Comparison of ENCODE assay signal across 8 cellular contexts in the genomic region with DNA sequence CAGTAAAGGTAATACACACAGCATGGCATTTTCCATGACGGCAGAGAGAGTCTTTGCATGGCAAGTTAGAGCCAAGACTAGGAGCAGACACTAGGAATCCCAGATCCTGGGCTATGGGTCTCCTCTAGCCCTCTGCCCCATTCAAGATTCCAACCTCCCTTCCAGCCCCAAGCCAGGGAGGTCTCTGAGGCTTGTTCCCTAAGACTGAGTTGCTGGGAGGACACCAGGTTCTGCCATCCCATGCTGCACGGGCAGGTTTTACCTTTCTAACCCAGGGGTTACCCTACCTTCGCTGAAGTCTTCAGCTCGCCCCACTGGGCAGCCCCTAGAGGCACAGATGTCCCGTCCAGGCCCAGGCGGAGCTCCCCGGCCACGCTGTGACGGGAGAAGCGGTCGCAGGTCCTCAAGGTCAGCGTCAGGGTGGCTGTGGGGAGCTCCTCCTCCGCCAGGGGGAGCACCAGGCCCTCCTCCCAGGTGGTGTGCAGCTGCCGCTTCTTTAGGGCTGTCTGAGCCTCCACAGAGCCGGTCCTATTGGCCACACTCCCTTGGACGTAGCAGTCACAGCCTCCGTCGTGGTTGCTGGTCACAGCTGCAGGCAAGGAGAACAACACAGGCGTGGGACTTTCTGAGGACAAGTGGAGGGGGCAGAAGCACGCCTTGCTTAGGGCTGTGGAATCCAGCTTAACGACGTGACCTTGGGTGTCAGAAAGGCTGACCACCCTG. TPM values are rescaled to one million over a fixed set of nuclear protein-coding genes. Genes with fewer than 3 reads are reported as not detected.
A peak's percentile ranks its signal among the peaks of the same experiment; 100 is the strongest.
DNase-seq lines count a peak whose midpoint lies in the region; ATAC-seq lines count a peak whose summit lies in the region.

No MANE protein-coding gene starts in this region.

- H3K27ac Mint-ChIP-seq in activated CD4-positive, alpha-beta T cell treated with anti-CD3 and anti-CD28 coated beads for 36 hours, result no peak overlapping the region
- no peak overlapping the region for H3K27ac Mint-ChIP-seq in activated T-cell treated with anti-CD3 and anti-CD28 coated beads, Interleukin-2, amount 50 U/mL, for 24 hours
- no peak overlapping the region for H3K27ac Mint-ChIP-seq in activated T-helper 2 cell treated with anti-CD3 and anti-CD28 coated beads, Interferon-gamma antibody, Interleukin-2, Interleukin-4, amounts not matched to agents 10 μg/mL and 5 μg/mL and 100 μg/mL, durations not matched to agents 14 hours and 24 hours and 36 hours

- H3K27me3 Mint-ChIP-seq in activated CD4-positive, alpha-beta T cell treated with anti-CD3 and anti-CD28 coated beads for 36 hours, result peaks cover 17% of the 10 kb centered on the region
- peaks cover 19% of the 10 kb centered on the region for H3K27me3 Mint-ChIP-seq in activated T-cell treated with anti-CD3 and anti-CD28 coated beads, Interleukin-2, amount 50 U/mL, for 24 hours
- peaks cover 2% of the 10 kb centered on the region for H3K27me3 Mint-ChIP-seq in activated T-helper 2 cell treated with anti-CD3 and anti-CD28 coated beads, Interferon-gamma antibody, Interleukin-2, Interleukin-4, amounts not matched to agents 10 μg/mL and 5 μg/mL and 100 μg/mL, durations not matched to agents 14 hours and 24 hours and 36 hours (ENCODE audit: low read depth)

- peak; percentile 64 for ATAC-seq in activated CD4-positive, alpha-beta T cell treated with anti-CD3 and anti-CD28 coated beads for 36 hours
- ATAC-seq in right cardiac atrium, result peak; percentile 84 to 88

- H3K27ac ChIP-seq in right cardiac atrium (ENCODE audit: low read length), result no peak overlapping the region

- intact Hi-C loops in activated CD4-positive, alpha-beta T cell treated with anti-CD3 and anti-CD28 coated beads for 36 hours (cut with DNase I, micrococcal nuclease), result loop anchor here in 1 of 2 experiments (1.0 to 2.0 kb wide), 2 partner anchors 41 to 81 kb away; no protein-coding TSS in a partner anchor
- intact Hi-C loops in right cardiac atrium (cut with DNase I), result no loop called here
- intact Hi-C loops in activated T-helper 2 cell treated with anti-CD3 and anti-CD28 coated beads, Interferon-gamma antibody, Interleukin-2, Interleukin-4, amounts not matched to agents 10 μg/mL and 5 μg/mL and 100 μg/mL, durations not matched to agents 14 hours and 24 hours and 36 hours (cut with micrococcal nuclease), result no loop called here

- H3K9me3 ChIP-seq in right cardiac atrium (ENCODE audit: control insufficient read depth, low read length), result no peaks in the 10 kb centered on the region

- no peaks in the 10 kb centered on the region for H3K9me3 Mint-ChIP-seq in activated CD4-positive, alpha-beta T cell treated with anti-CD3 and anti-CD28 coated beads for 36 hours (ENCODE audit: low read depth)
- no peaks in the 10 kb centered on the region for H3K9me3 Mint-ChIP-seq in activated T-cell treated with anti-CD3 and anti-CD28 coated beads, Interleukin-2, amount 50 U/mL, for 24 hours
- H3K9me3 Mint-ChIP-seq in activated T-helper 2 cell treated with anti-CD3 and anti-CD28 coated beads, Interferon-gamma antibody, Interleukin-2, Interleukin-4, amounts not matched to agents 10 μg/mL and 5 μg/mL and 100 μg/mL, durations not matched to agents 14 hours and 24 hours and 36 hours, result no peaks in the 10 kb centered on the region

- H3K4me3 ChIP-seq in right cardiac atrium (ENCODE audit: low read length), result no peak overlapping the region

- POLR2A ChIA-PET in activated CD4-positive, alpha-beta T cell treated with anti-CD3 and anti-CD28 coated beads for 36 hours (lab: Charles Lee), result no interaction called here

- H3K4me1 ChIP-seq in right cardiac atrium (ENCODE audit: control insufficient read depth, insufficient read depth, low read length), result no peaks in the 10 kb centered on the region

- CTCF ChIA-PET in activated CD4-positive, alpha-beta T cell treated with anti-CD3 and anti-CD28 coated beads for 36 hours (lab: Charles Lee), result interaction anchor here (0.6 to 1.1 kb wide), 4 partner anchors 8 to 75 kb away, joined by 3 to 4 read pairs (median 4); no protein-coding TSS in a partner anchor

- no peaks in the 10 kb centered on the region for H3K27me3 ChIP-seq in right cardiac atrium (ENCODE audit: control insufficient read depth, insufficient read depth)

- H3K36me3 Mint-ChIP-seq in activated CD4-positive, alpha-beta T cell treated with anti-CD3 and anti-CD28 coated beads for 36 hours (ENCODE audit: low read depth), result no peaks in the 10 kb centered on the region
- no peaks in the 10 kb centered on the region for H3K36me3 Mint-ChIP-seq in activated T-cell treated with anti-CD3 and anti-CD28 coated beads, Interleukin-2, amount 50 U/mL, for 24 hours (ENCODE audit: low read depth)
- H3K36me3 Mint-ChIP-seq in activated T-helper 2 cell treated with anti-CD3 and anti-CD28 coated beads, Interferon-gamma antibody, Interleukin-2, Interleukin-4, amounts not matched to agents 10 μg/mL and 5 μg/mL and 100 μg/mL, durations not matched to agents 14 hours and 24 hours and 36 hours (ENCODE audit: low read depth), result no peaks in the 10 kb centered on the region

- DNase-seq in activated CD4-positive, alpha-beta T cell treated with anti-CD3 and anti-CD28 coated beads for 36 hours, result peak; percentile 65
- no peak for DNase-seq in activated CD4-positive, alpha-beta T cell treated with anti-CD3 and anti-CD28 coated beads, Interleukin-2, amount 50 U/mL, for 4 hours
- DNase-seq in LoVo (ENCODE audit: low spot score), result peak; percentile 17
- peak; percentile 50 for DNase-seq in activated T-cell treated with anti-CD3 and anti-CD28 coated beads, Interleukin-2, amount 50 U/mL, for 24 hours
- DNase-seq in right cardiac atrium, result peak; percentile 39 to 85 (median 80)
- DNase-seq in stimulated activated CD4-positive, alpha-beta T cell treated with anti-CD3 and anti-CD28 coated beads, Interleukin-4, amount 100 ng/mL, for 48 hours (ENCODE audit: low read depth in 2 of 2), result peak; percentile 19 to 38
- no peak for DNase-seq in activated T-helper 2 cell treated with anti-CD3 and anti-CD28 coated beads, Interferon-gamma antibody, Interleukin-2, Interleukin-4, amounts not matched to agents 10 μg/mL and 5 μg/mL and 100 μg/mL, durations not matched to agents 14 hours and 24 hours and 36 hours (ENCODE audit: low spot score)
- DNase-seq in DMS153 treated with DMSO at 0.1 percent for 48 hours (lab: John Stamatoyannopoulos, UW; ENCODE audit: unreplicated experiment), result no peak

- H3K4me3 Mint-ChIP-seq in activated CD4-positive, alpha-beta T cell treated with anti-CD3 and anti-CD28 coated beads for 36 hours, result no peak overlapping the region
- no peak overlapping the region for H3K4me3 Mint-ChIP-seq in activated T-cell treated with anti-CD3 and anti-CD28 coated beads, Interleukin-2, amount 50 U/mL, for 24 hours
- no peak overlapping the region for H3K4me3 Mint-ChIP-seq in activated T-helper 2 cell treated with anti-CD3 and anti-CD28 coated beads, Interferon-gamma antibody, Interleukin-2, Interleukin-4, amounts not matched to agents 10 μg/mL and 5 μg/mL and 100 μg/mL, durations not matched to agents 14 hours and 24 hours and 36 hours (ENCODE audit: low read depth)

- 58% methylated on average over 22 of the region's 22 CpGs for WGBS in right cardiac atrium

- H3K4me1 Mint-ChIP-seq in activated CD4-positive, alpha-beta T cell treated with anti-CD3 and anti-CD28 coated beads for 36 hours, result no peaks in the 10 kb centered on the region
- no peaks in the 10 kb centered on the region for H3K4me1 Mint-ChIP-seq in activated T-cell treated with anti-CD3 and anti-CD28 coated beads, Interleukin-2, amount 50 U/mL, for 24 hours (ENCODE audit: low read depth)
- peaks cover 3% of the 10 kb centered on the region for H3K4me1 Mint-ChIP-seq in activated T-helper 2 cell treated with anti-CD3 and anti-CD28 coated beads, Interferon-gamma antibody, Interleukin-2, Interleukin-4, amounts not matched to agents 10 μg/mL and 5 μg/mL and 100 μg/mL, durations not matched to agents 14 hours and 24 hours and 36 hours (ENCODE audit: low read depth)

RNA-seq across cellular contexts. Expression of a gene that starts 33.8 kb away (rescaled TPM):
- not detected for total RNA-seq in activated CD4-positive, alpha-beta T cell treated with anti-CD3 and anti-CD28 coated beads for 36 hours
- 10 to 100 TPM; 15.3 to 28.5 (median 23.6) TPM for total RNA-seq in right cardiac atrium
- 12.8 TPM for polyA plus RNA-seq in right cardiac atrium
- not detected in 2 replicates for total RNA-seq in activated T-helper 2 cell treated with anti-CD3 and anti-CD28 coated beads, Interferon-gamma antibody, Interleukin-2, Interleukin-4, amounts not matched to agents 10 μg/mL and 5 μg/mL and 100 μg/mL, durations not matched to agents 14 hours and 24 hours and 36 hours

Comparison
In these comparisons a context has a peak if more than half of its experiments do, and no peak if none do; other contexts are left out.
1. DNase-seq: peak in activated CD4-positive, alpha-beta T cell treated with anti-CD3 and anti-CD28 coated beads for 36 hours (single experiment), LoVo (single experiment), activated T-cell treated with anti-CD3 and anti-CD28 coated beads, Interleukin-2, amount 50 U/mL, for 24 hours (single experiment), right cardiac atrium (3 of 3) and stimulated activated CD4-positive, alpha-beta T cell treated with anti-CD3 and anti-CD28 coated beads, Interleukin-4, amount 100 ng/mL, for 48 hours (2 of 2); none in activated CD4-positive, alpha-beta T cell treated with anti-CD3 and anti-CD28 coated beads, Interleukin-2, amount 50 U/mL, for 4 hours (0 of 2), activated T-helper 2 cell treated with anti-CD3 and anti-CD28 coated beads, Interferon-gamma antibody, Interleukin-2, Interleukin-4, amounts not matched to agents 10 μg/mL and 5 μg/mL and 100 μg/mL, durations not matched to agents 14 hours and 24 hours and 36 hours (single experiment) and DMS153 treated with DMSO at 0.1 percent for 48 hours (single experiment).
2. RNA of a gene that starts 33.8 kb away (total RNA-seq): 15.3 to 28.5 TPM in right cardiac atrium; not detected in activated CD4-positive, alpha-beta T cell treated with anti-CD3 and anti-CD28 coated beads for 36 hours and not detected in activated T-helper 2 cell treated with anti-CD3 and anti-CD28 coated beads, Interferon-gamma antibody, Interleukin-2, Interleukin-4, amounts not matched to agents 10 μg/mL and 5 μg/mL and 100 μg/mL, durations not matched to agents 14 hours and 24 hours and 36 hours; every median in the first group is over 10 times any median in the second.